Comparison of ENCODE assay signal across 17 cellular contexts in genomic region chr13:31982124-31982523, GRCh38. TPM values are rescaled to one million over a fixed set of nuclear protein-coding genes. Genes with fewer than 3 reads are reported as not detected.
DNase-seq lines count a peak whose midpoint lies in the region; ATAC-seq and TF ChIP-seq lines count a peak whose summit lies in the region.
"Had no signal": no experiment of that assay in that cellular context is flagged by ENCODE, and none has a peak within 500 bp of the region (broad histone marks: within the 10 kb centered on the region; RNA-seq: fewer than 3 reads in every experiment).

No MANE protein-coding gene starts in this region.

- peak overlapping the region; percentile 37; the same call in 1 of the 2 replicates for H3K14ac ChIP-seq in IMR-90 (replicated peaks; ENCODE audit: low read depth, low read length)

- H3K27me3 ChIP-seq in IMR-90 (ENCODE audit: control insufficient read depth, insufficient read depth, low read length) (peaks cover 3% of the 10 kb centered on the region; the same call in 1 of the 2 replicates), osteoblast (ENCODE audit: insufficient read depth, low read length) (no peaks in the 10 kb centered on the region), gastroesophageal sphincter (no peaks in the 10 kb centered on the region)
- H3K27me3 ChIP-seq: pancreas, thyroid gland had no signal

- WGBS in IMR-90 (ENCODE audit: extremely low coverage in 2 of 2, insufficient read length in 1 of 2), 2 experiments: no CpG with 5 or more reads among the region's 2 CpGs
- WGBS in gastroesophageal sphincter (ENCODE audit: low coverage in 1 of 2), 2 donors: 57 to 87% methylated on average over 2 of the region's 2 CpGs

- no peak overlapping the region for H3K4me2 ChIP-seq in IMR-90 (ENCODE audit: low read depth, low read length)
- no peak overlapping the region for H3K4me2 ChIP-seq in osteoblast (ENCODE audit: insufficient read depth, low read length)
- H3K4me2 ChIP-seq: GM23338 had no signal

- dilution Hi-C loops in IMR-90 (cut with HindIII; ENCODE audit: low sequenced_read_pairs, unreplicated experiment): no loop called here

- H3K27ac ChIP-seq in IMR-90 (ENCODE audit: insufficient read depth, low read length) (no peak overlapping the region), osteoblast (ENCODE audit: low read depth, low read length) (peak overlapping the region; percentile 12), gastroesophageal sphincter (no peak overlapping the region)
- H3K27ac ChIP-seq: C4-2B, pancreas, skin epidermis, thyroid gland had no signal

- peak overlapping the region; percentile 42; the same call in 1 of the 2 replicates for H2BK120ac ChIP-seq in IMR-90 (ENCODE audit: low read depth, low read length)

- H3K56ac ChIP-seq in IMR-90 (ENCODE audit: extremely low read depth, insufficient read depth, low read length): no peak overlapping the region

- H3K79me1 ChIP-seq in IMR-90 (ENCODE audit: low read depth in 1 of 2, low read length in 2 of 2): no peaks in the 10 kb centered on the region

- TF ChIP-seq POLR2A in IMR-90 (IDR thresholded peaks at IDR 0.05; ENCODE audit: low read depth, low read length) (no peak), erythroblast (IDR thresholded peaks at IDR 0.05; ENCODE audit: low read length) (no peak), gastroesophageal sphincter (IDR thresholded peaks at IDR 0.05) (no peak)

- no peak overlapping the region for H2AK9ac ChIP-seq in IMR-90 (replicated peaks; ENCODE audit: low read depth, low read length, poor library complexity)

- H3K4me3 Mint-ChIP-seq in Calu3 (ENCODE audit: low read depth, unreplicated experiment) (peak overlapping the region; percentile 9), MCF 10A (ENCODE audit: unreplicated experiment) (no peak overlapping the region)
- H3K4me3 Mint-ChIP-seq: activated CD4-positive, alpha-beta memory T cell treated with anti-CD3 and anti-CD28 coated beads for 36 hours; activated naive CD8-positive, alpha-beta T cell; GM23338 had no signal

- peaks cover 19% of the 10 kb centered on the region for H3K4me1 Mint-ChIP-seq in Calu3 (ENCODE audit: low read depth, unreplicated experiment)
- peaks cover 28% of the 10 kb centered on the region for H3K4me1 Mint-ChIP-seq in MCF 10A (ENCODE audit: insufficient read depth, unreplicated experiment)
- H3K4me1 Mint-ChIP-seq: GM23338 had no signal

- ATAC-seq in IMR-90 (ENCODE audit: low read depth): no peak
- ATAC-seq in gastroesophageal sphincter: no peak
- no peak for ATAC-seq in GM19463 (IDR thresholded peaks at IDR 0.05; ENCODE audit: unreplicated experiment)
- ATAC-seq: GM23338 had no signal

- no peak overlapping the region; the same call in 1 of the 2 replicates for H4K91ac ChIP-seq in IMR-90 (ENCODE audit: insufficient read depth, low read depth, low read length)

- no peaks in the 10 kb centered on the region for H3K79me2 ChIP-seq in osteoblast (ENCODE audit: insufficient read depth, low read length)

- no peak for TF ChIP-seq EP300 in gastroesophageal sphincter (IDR thresholded peaks at IDR 0.05)

- intact Hi-C loops in Calu3 (cut with micrococcal nuclease; ENCODE audit: unreplicated experiment): loop anchor here (5.0 kb wide), 2 partner anchors 55 to 70 kb away; no protein-coding TSS in a partner anchor
- intact Hi-C loops in IMR-90 (cut with micrococcal nuclease): loop anchor here (2.0 kb wide), 1 partner anchor 45 kb away; no protein-coding TSS in a partner anchor
- intact Hi-C loops in MCF 10A (cut with micrococcal nuclease): loop anchor here (2.0 kb wide), 1 partner anchor 37 kb away; no protein-coding TSS in a partner anchor

- no peak for TF ChIP-seq RAD21 in IMR-90 (IDR thresholded peaks at IDR 0.05; ENCODE audit: low read length)

- H3K9me3 Mint-ChIP-seq in Calu3 (ENCODE audit: low read depth, unreplicated experiment): no peaks in the 10 kb centered on the region
- no peaks in the 10 kb centered on the region for H3K9me3 Mint-ChIP-seq in MCF 10A (ENCODE audit: unreplicated experiment)
- H3K9me3 Mint-ChIP-seq: activated CD4-positive, alpha-beta memory T cell treated with anti-CD3 and anti-CD28 coated beads for 36 hours had no signal

- H4K20me1 ChIP-seq in IMR-90 (ENCODE audit: insufficient read depth, low read length) (no peaks in the 10 kb centered on the region), osteoblast (ENCODE audit: insufficient read depth, low read length) (no peaks in the 10 kb centered on the region)

- no peaks in the 10 kb centered on the region for H3K36me3 Mint-ChIP-seq in Calu3 (ENCODE audit: insufficient read depth, unreplicated experiment)
- H3K36me3 Mint-ChIP-seq in MCF 10A (ENCODE audit: insufficient read depth, unreplicated experiment): peaks cover 6% of the 10 kb centered on the region
- H3K36me3 Mint-ChIP-seq: activated CD4-positive, alpha-beta memory T cell treated with anti-CD3 and anti-CD28 coated beads for 36 hours; activated naive CD8-positive, alpha-beta T cell had no signal

- H2AK5ac ChIP-seq in IMR-90 (ENCODE audit: low read depth, low read length): peak overlapping the region; percentile 25; the same call in 1 of the 2 replicates

- H3K9ac ChIP-seq in IMR-90 (ENCODE audit: low read depth, low read length): no peak overlapping the region

- peak overlapping the region; percentile 51 for H2BK5ac ChIP-seq in IMR-90 (ENCODE audit: low read depth, low read length, poor library complexity, severe bottlenecking)

- CTCF ChIA-PET in Calu3 (lab: Charles Lee): interaction anchor here (0.5 kb wide), 1 partner anchor 82 kb away, joined by 3 read pairs; no protein-coding TSS in a partner anchor
- CTCF ChIA-PET in IMR-90 (lab: Yijun Ruan, JAX): no interaction called here
- CTCF ChIA-PET in MCF 10A (lab: Yijun Ruan, JAX): interaction anchor here (0.6 kb wide), 1 partner anchor 16 kb away, joined by 3 read pairs; no protein-coding TSS in a partner anchor

- no peaks in the 10 kb centered on the region for H3K9me3 ChIP-seq in IMR-90 (ENCODE audit: control insufficient read depth, insufficient read depth, low read length)
- no peaks in the 10 kb centered on the region for H3K9me3 ChIP-seq in osteoblast (ENCODE audit: low read depth, low read length)
- no peaks in the 10 kb centered on the region for H3K9me3 ChIP-seq in gastroesophageal sphincter
- H3K9me3 ChIP-seq: pancreas, thyroid gland had no signal

- H2AFZ ChIP-seq in IMR-90 (replicated peaks; ENCODE audit: low read length, poor library complexity) (peak overlapping the region; percentile 14), osteoblast (ENCODE audit: low read length) (no peak overlapping the region)
- H2AFZ ChIP-seq: GM23338 had no signal

- H4K8ac ChIP-seq in IMR-90 (ENCODE audit: low read depth in 2 of 2, low read length in 2 of 2): no peak overlapping the region

- BruUV-seq in Calu3 (replicated peaks; lab: Mats Ljungman, UMichigan) (no TSS peak), IMR-90 (replicated peaks; lab: Mats Ljungman, UMichigan) (no TSS peak), MCF 10A (replicated peaks; lab: Mats Ljungman, UMichigan) (no TSS peak)

- POLR2A ChIA-PET in IMR-90 (lab: Charles Lee; ENCODE audit: unreplicated experiment): no interaction called here
- POLR2A ChIA-PET in MCF 10A (lab: Yijun Ruan, JAX): interaction anchor here (0.6 to 0.9 kb wide), 2 partner anchors 11 to 50 kb away, joined by 3 to 4 read pairs; no protein-coding TSS in a partner anchor

- H3K36me3 ChIP-seq in IMR-90 (ENCODE audit: control insufficient read depth, insufficient read depth, low read length) (no peaks in the 10 kb centered on the region), osteoblast (ENCODE audit: insufficient read depth, low read length) (no peaks in the 10 kb centered on the region), gastroesophageal sphincter (no peaks in the 10 kb centered on the region)
- H3K36me3 ChIP-seq: pancreas, thyroid gland had no signal

- peak overlapping the region; percentile 6; the same call in 1 of the 3 replicates for H2BK15ac ChIP-seq in IMR-90 (ENCODE audit: low read depth, low read length)

- H3K4me1 ChIP-seq in IMR-90 (ENCODE audit: control insufficient read depth, insufficient read depth, low read length) (no peaks in the 10 kb centered on the region), osteoblast (ENCODE audit: insufficient read depth, low read length) (peaks cover 11% of the 10 kb centered on the region), gastroesophageal sphincter (no peaks in the 10 kb centered on the region)

- H3K27me3 Mint-ChIP-seq in Calu3 (ENCODE audit: unreplicated experiment) (no peaks in the 10 kb centered on the region), MCF 10A (ENCODE audit: insufficient read depth, unreplicated experiment) (no peaks in the 10 kb centered on the region)
- H3K27me3 Mint-ChIP-seq: activated CD4-positive, alpha-beta memory T cell treated with anti-CD3 and anti-CD28 coated beads for 36 hours had no signal

- no peak overlapping the region; the same call in 1 of the 2 replicates for H3K23ac ChIP-seq in IMR-90 (ENCODE audit: low read depth, low read length)

- H3K4ac ChIP-seq in IMR-90 (ENCODE audit: low read depth, low read length): peak overlapping the region; percentile 26

- TF ChIP-seq CTCF in Calu3 (IDR thresholded peaks at IDR 0.05; ENCODE audit: unreplicated experiment) (no peak), IMR-90 (conservative IDR thresholded peaks at IDR 0.05; ENCODE audit: low read depth, low read length) (no peak), MCF 10A (IDR thresholded peaks at IDR 0.05; ENCODE audit: unreplicated experiment) (no peak), osteoblast (IDR thresholded peaks at IDR 0.05; ENCODE audit: extremely low read depth, low read depth, low read length) (no peak), gastroesophageal sphincter (IDR thresholded peaks at IDR 0.05) (no peak)

- H3K4me3 ChIP-seq in IMR-90 (ENCODE audit: insufficient read depth, low read depth, low read length): no peak overlapping the region
- no peak overlapping the region for H3K4me3 ChIP-seq in osteoblast (ENCODE audit: insufficient read depth, low read length)
- no peak overlapping the region for H3K4me3 ChIP-seq in gastroesophageal sphincter
- H3K4me3 ChIP-seq: GM23338, pancreas, skin epidermis, thyroid gland had no signal

- DNase-seq in Calu3 (peak; percentile 43), IMR-90 (no peak), MCF 10A (ENCODE audit: unreplicated experiment) (no peak), osteoblast (ENCODE audit: insufficient read length, low spot score, missing footprints) (no peak), erythroblast (lab: John Stamatoyannopoulos, UW) (no peak), AG08395 (ENCODE audit: low spot score) (no peak)
- DNase-seq: activated CD4-positive, alpha-beta memory T cell treated with anti-CD3 and anti-CD28 coated beads for 36 hours; activated T-cell treated with anti-CD3 and anti-CD28 coated beads, Interleukin-2, amount 50 U/mL, for 48 hours; NCI-H187 treated with DMSO at 0.1 percent for 48 hours had no signal

- H3K9me1 ChIP-seq in IMR-90 (ENCODE audit: insufficient read depth, low read length): peaks cover 6% of the 10 kb centered on the region; the same call in 1 of the 2 replicates

- H4K5ac ChIP-seq in IMR-90 (ENCODE audit: low read depth, low read length): peak overlapping the region; percentile 37; the same call in 1 of the 2 replicates

- in situ Hi-C loops in IMR-90 (cut with MboI; ENCODE audit: low sequenced_read_pairs): no loop called here

- peak overlapping the region; percentile 71 for H3K27ac Mint-ChIP-seq in Calu3 (ENCODE audit: unreplicated experiment)
- H3K27ac Mint-ChIP-seq in MCF 10A (ENCODE audit: low read depth, unreplicated experiment): peak overlapping the region; percentile 55
- H3K27ac Mint-ChIP-seq: activated CD4-positive, alpha-beta memory T cell treated with anti-CD3 and anti-CD28 coated beads for 36 hours; activated naive CD8-positive, alpha-beta T cell; GM23338 had no signal

- H3K18ac ChIP-seq in IMR-90 (ENCODE audit: low read depth, low read length): peak overlapping the region; percentile 74; the same call in 1 of the 2 replicates

- H2BK20ac ChIP-seq in IMR-90 (ENCODE audit: low read depth, low read length): peak overlapping the region; percentile 55

RNA-seq across cellular contexts. Expression of gene FRY, which starts 49.5 kb away (rescaled TPM):
- total RNA-seq in Calu3 (2022) (3.2 and 6.2 TPM in 2 replicates), IMR-90 (2012; rRNA removed) (3.0 and 4.2 TPM in 2 replicates), MCF 10A (2022) (8.9 and 9.1 TPM in 2 replicates), osteoblast (8.3 and 12.3 TPM in 2 replicates), gastroesophageal sphincter (100 to 1,000 TPM in 3 of 4 donors, 10 to 100 TPM in 1; 99.5 to 285 (median 158) TPM)
- polyA plus RNA-seq in IMR-90 (2012; rRNA removed): 3.0 and 4.8 TPM in 2 replicates
- polyA plus RNA-seq in IMR-90 (2012; cell fraction: cytosol; rRNA removed): 3.6 and 4.1 TPM in 2 replicates
- polyA plus RNA-seq in IMR-90 (2012; cell fraction: nucleus; rRNA removed; ENCODE audit: low replicate concordance): 5.4 and 11.0 TPM in 2 replicates
